Comparison of ENCODE assay signal across 8 cellular contexts in the genomic region with DNA sequence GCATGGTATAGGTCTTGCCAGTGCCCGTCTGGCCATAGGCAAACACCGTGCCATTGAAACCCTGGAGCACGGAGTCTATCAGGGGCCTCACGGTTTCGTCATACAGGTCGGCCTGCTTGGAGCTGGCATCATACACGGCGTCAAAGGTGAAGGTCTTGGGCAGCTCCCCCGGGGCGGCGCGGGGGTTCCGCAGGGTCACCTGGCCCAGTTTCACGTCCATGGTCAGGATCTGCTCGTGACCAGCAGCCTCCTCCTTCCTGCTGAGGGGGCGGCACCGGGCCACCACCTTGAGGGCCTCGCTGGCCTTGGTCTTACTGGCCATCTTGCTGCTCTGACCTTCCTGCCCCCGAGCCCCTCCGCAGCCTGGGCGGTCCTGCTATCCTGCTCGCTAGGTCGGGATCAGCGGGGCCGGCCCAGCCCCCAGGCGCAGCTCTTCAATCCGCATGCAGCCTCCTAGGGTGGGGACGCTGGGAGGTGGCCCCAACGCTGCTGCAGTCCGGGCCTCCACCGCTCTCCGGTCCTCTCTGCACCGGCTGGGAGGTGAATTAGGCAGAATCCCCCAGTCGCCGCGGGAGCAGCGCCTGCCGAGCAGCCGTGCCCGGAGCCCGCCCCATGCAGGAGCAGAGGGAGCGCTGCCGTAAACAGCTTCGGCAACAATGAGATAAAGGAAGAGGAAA. TPM values are rescaled to one million over a fixed set of nuclear protein-coding genes. Genes with fewer than 3 reads are reported as not detected.
DNase-seq lines count a peak whose midpoint lies in the region; ATAC-seq and TF ChIP-seq lines count a peak whose summit lies in the region.

No MANE protein-coding gene starts in this region.

- no peaks in the 10 kb centered on the region for H3K9me3 Mint-ChIP-seq in HFFc6

- peak overlapping the region; percentile 87 for H2AFZ ChIP-seq in neuronal stem cell (ENCODE audit: low read length)

- DNase-seq in DMS79 (lab: John Stamatoyannopoulos, UW) (peak; percentile 8), DMS79 treated with DMSO at 0.1 percent for 48 hours (lab: John Stamatoyannopoulos, UW) (no peak), HFFc6 (no peak), T-helper 17 cell (no peak), fibroblast of mammary gland (ENCODE audit: low read depth) (no peak), neuronal stem cell (ENCODE audit: low spot score) (no peak), medulla oblongata (ENCODE audit: extremely low spot score) (no peak), NCI-H2081 treated with DMSO at 0.1 percent for 48 hours (lab: John Stamatoyannopoulos, UW) (no peak)

- H2BK120ac ChIP-seq in neuronal stem cell (ENCODE audit: low read depth, low read length) = peak overlapping the region; percentile 11

- H3K4ac ChIP-seq in neuronal stem cell (ENCODE audit: low read length) = peak overlapping the region; percentile 38

- peaks cover 2 to 33% of the 10 kb centered on the region in 2 donors for H3K36me3 ChIP-seq in neuronal stem cell (replicated peaks in 1 of 2; ENCODE audit: control insufficient read depth in 2 of 2, insufficient read depth in 2 of 2, low read length in 2 of 2)

- H3K9me3 ChIP-seq in T-helper 17 cell (ENCODE audit: control insufficient read depth, low read length, poor library complexity, severe bottlenecking) (no peaks in the 10 kb centered on the region), neuronal stem cell (replicated peaks in 1 of 2; ENCODE audit: control insufficient read depth in 2 of 2, insufficient read depth in 1 of 2, low read depth in 1 of 2, low read length in 2 of 2) (no peaks in the 10 kb centered on the region)

- peak overlapping the region; percentile 78 for H2BK5ac ChIP-seq in neuronal stem cell (ENCODE audit: low read length)

- H3K4me2 ChIP-seq in neuronal stem cell (ENCODE audit: insufficient read depth, low read length, poor library complexity, severe bottlenecking) = peak overlapping the region; percentile 85

- H3K4me1 Mint-ChIP-seq in HFFc6 (ENCODE audit: low read depth) (peaks cover 46% of the 10 kb centered on the region), T-helper 17 cell (peaks cover 21% of the 10 kb centered on the region)

- H2BK12ac ChIP-seq in neuronal stem cell (ENCODE audit: low read length) = no peak overlapping the region

- peak overlapping the region; percentile 82 for H2AK5ac ChIP-seq in neuronal stem cell (ENCODE audit: low read depth, low read length)

- TF ChIP-seq CTCF in HFFc6 (IDR thresholded peaks at IDR 0.05) (no peak), fibroblast of mammary gland (conservative IDR thresholded peaks at IDR 0.05; ENCODE audit: control insufficient read depth, insufficient read depth, low read depth, low read length) (no peak)

- H3K27me3 Mint-ChIP-seq in HFFc6 (ENCODE audit: insufficient read depth) (peaks cover 3% of the 10 kb centered on the region; the same call in 1 of the 2 replicates), T-helper 17 cell (no peaks in the 10 kb centered on the region)

- WGBS in neuronal stem cell (ENCODE audit: extremely low coverage in 2 of 2, insufficient read length in 2 of 2, insufficient replicate concordance in 1 of 2), 2 donors = no CpG with 5 or more reads among the region's 44 CpGs

- H3K4me3 ChIP-seq in fibroblast of mammary gland (ENCODE audit: control insufficient read depth, low read depth, low read length) = peak overlapping the region; percentile 76
- H3K4me3 ChIP-seq in neuronal stem cell (ENCODE audit: low read length in 2 of 2) = peak overlapping the region; percentile 71 to 91

- peaks cover 28 to 36% of the 10 kb centered on the region in 2 donors for H3K4me1 ChIP-seq in neuronal stem cell (ENCODE audit: control insufficient read depth in 2 of 2, insufficient read depth in 1 of 2, low read depth in 1 of 2, low read length in 2 of 2)

- peak overlapping the region; percentile 83 for H3K14ac ChIP-seq in neuronal stem cell (ENCODE audit: low read length)

- H2BK15ac ChIP-seq in neuronal stem cell (ENCODE audit: low read length) = peak overlapping the region; percentile 39

- peaks cover 11% of the 10 kb centered on the region for H3K79me1 ChIP-seq in neuronal stem cell (ENCODE audit: low read depth, low read length)

- H3K4me3 Mint-ChIP-seq in HFFc6 (peak overlapping the region; percentile 87), T-helper 17 cell (peak overlapping the region; percentile 91)

- H4K91ac ChIP-seq in neuronal stem cell (ENCODE audit: low read depth, low read length, poor library complexity) = peak overlapping the region; percentile 74

- H3K36me3 Mint-ChIP-seq in HFFc6 (ENCODE audit: low read depth) (no peaks in the 10 kb centered on the region; the same call in 1 of the 2 replicates), T-helper 17 cell (ENCODE audit: low read depth) (no peaks in the 10 kb centered on the region)

- ATAC-seq in T-helper 17 cell = peak; percentile 43

- peaks cover 0 to 5% (median 0%) of the 10 kb centered on the region in 3 experiments for H3K27me3 ChIP-seq in neuronal stem cell (ENCODE audit: control insufficient read depth in 3 of 3, insufficient read depth in 3 of 3, low read depth in 1 of 3, low read length in 3 of 3)

- H4K8ac ChIP-seq in neuronal stem cell (ENCODE audit: low read depth, low read length) = no peak overlapping the region

- H3K27ac ChIP-seq in neuronal stem cell (replicated peaks; ENCODE audit: low read length) = peak overlapping the region; percentile 72

- peak overlapping the region; percentile 91 for H3K18ac ChIP-seq in neuronal stem cell (ENCODE audit: low read length)

- peak overlapping the region; percentile 92 for H3K23ac ChIP-seq in neuronal stem cell (ENCODE audit: low read depth, low read length, poor library complexity)

- H3K9ac ChIP-seq in neuronal stem cell (ENCODE audit: low read depth, low read length, poor library complexity) = peak overlapping the region; percentile 93

- H3K27ac Mint-ChIP-seq in HFFc6 (no peak overlapping the region), T-helper 17 cell (peak overlapping the region; percentile 49)

RNA-seq across cellular contexts. Expression of gene KIF3C, which starts 0.6 kb away (rescaled TPM):
- 10 to 100 TPM; 18.0 to 21.1 (median 19.7) TPM for total RNA-seq in HFFc6 (2021; fragmentation: NEBNext Ultra II Directional; extraction: Animal tissue kit (Norgen Biotek cat#: 25700))
- 10 to 100 TPM in 1 of 2 donors, 1 to 10 TPM in 1; 2.6 to 10.3 TPM for total RNA-seq in T-helper 17 cell
- 24.5 TPM for polyA plus RNA-seq in neuronal stem cell (2013, experiment 1 of 2)
- 25.7 TPM for polyA plus RNA-seq in neuronal stem cell (2013, experiment 2 of 2)

RNA-seq across cellular contexts. Expression of gene RAB10, which starts 52.1 kb away (rescaled TPM):
- 100 to 1,000 TPM; 133 to 144 (median 136) TPM for total RNA-seq in HFFc6 (2021; fragmentation: NEBNext Ultra II Directional; extraction: Animal tissue kit (Norgen Biotek cat#: 25700))
- total RNA-seq in T-helper 17 cell = 10 to 100 TPM; 41.2 to 42.9 TPM
- polyA plus RNA-seq in neuronal stem cell (2013, experiment 1 of 2) = 98.8 TPM
- polyA plus RNA-seq in neuronal stem cell (2013, experiment 2 of 2) = 97.0 TPM
